Comparison of ENCODE assay signal across 8 cellular contexts in genomic region chr3:46089237-46090011, GRCh38.
A peak's percentile ranks its signal among the peaks of the same experiment; 100 is the strongest.
DNase-seq lines count a peak whose midpoint lies in the region; ATAC-seq and TF ChIP-seq lines count a peak whose summit lies in the region.

No MANE protein-coding gene starts in this region.

- H3K4me3 Mint-ChIP-seq in T-helper 1 cell treated with Interleukin-12 subunit alpha and Interleukin-12 subunit beta and Interleukin-4 antibody, amounts not matched to agents 30 μg/mL and 1 μg/mL, for 36 hours = no peak overlapping the region

- H3K27ac Mint-ChIP-seq in T-helper 1 cell treated with Interleukin-12 subunit alpha and Interleukin-12 subunit beta and Interleukin-4 antibody, amounts not matched to agents 30 μg/mL and 1 μg/mL, for 36 hours = peak overlapping the region; percentile 14

- TF ChIP-seq CTCF in smooth muscle cell (IDR thresholded peaks at IDR 0.05; ENCODE audit: borderline replicate concordance, insufficient read depth, poor library complexity, severe bottlenecking) = no peak

- H3K4me3 ChIP-seq in smooth muscle cell = no peak overlapping the region

- WGBS in smooth muscle cell (ENCODE audit: low lambda C conversion rate) = 90% methylated on average over 5 of the region's 5 CpGs

- peak; percentile 57 for ATAC-seq in GM18505 (IDR thresholded peaks at IDR 0.05; ENCODE audit: unreplicated experiment)
- ATAC-seq in HG02798 (IDR thresholded peaks at IDR 0.05; ENCODE audit: poor library complexity, unreplicated experiment) = peak; percentile 62

- peaks cover 49% of the 10 kb centered on the region for H3K4me1 Mint-ChIP-seq in T-helper 1 cell treated with Interleukin-12 subunit alpha and Interleukin-12 subunit beta and Interleukin-4 antibody, amounts not matched to agents 30 μg/mL and 1 μg/mL, for 36 hours (ENCODE audit: low read depth)

- no peaks in the 10 kb centered on the region for H3K9me3 Mint-ChIP-seq in T-helper 1 cell treated with Interleukin-12 subunit alpha and Interleukin-12 subunit beta and Interleukin-4 antibody, amounts not matched to agents 30 μg/mL and 1 μg/mL, for 36 hours

- H3K27me3 Mint-ChIP-seq in T-helper 1 cell treated with Interleukin-12 subunit alpha and Interleukin-12 subunit beta and Interleukin-4 antibody, amounts not matched to agents 30 μg/mL and 1 μg/mL, for 36 hours (ENCODE audit: low read depth) = peaks cover 5% of the 10 kb centered on the region

- H3K27me3 ChIP-seq in smooth muscle cell (ENCODE audit: low read depth) = no peaks in the 10 kb centered on the region

- peak in 39 of 42 donors; percentile 6 to 86 (median 53) for DNase-seq in head of caudate nucleus
- DNase-seq in smooth muscle cell (lab: John Stamatoyannopoulos, UW; ENCODE audit: unreplicated experiment) = no peak
- no peak for DNase-seq in middle frontal gyrus (ENCODE audit: extremely low spot score, low spot score)
- DNase-seq in DMS 273 (lab: John Stamatoyannopoulos, UW; ENCODE audit: unreplicated experiment) = no peak
- DNase-seq in LoVo (ENCODE audit: low spot score) = no peak

- intact Hi-C loops in head of caudate nucleus (cut with DNase I) = no loop called here

- H3K9me3 ChIP-seq in smooth muscle cell (replicated peaks; ENCODE audit: low read depth) = no peaks in the 10 kb centered on the region

- H3K27ac ChIP-seq in smooth muscle cell (ENCODE audit: low read depth) = peak overlapping the region; percentile 77

- no peaks in the 10 kb centered on the region for H3K36me3 ChIP-seq in smooth muscle cell (ENCODE audit: low read depth)

- peak overlapping the region; percentile 19 for H3K9ac ChIP-seq in smooth muscle cell (ENCODE audit: low read depth)

- no peaks in the 10 kb centered on the region for H4K20me1 ChIP-seq in smooth muscle cell (ENCODE audit: low read depth)

- no peak overlapping the region for H2AFZ ChIP-seq in smooth muscle cell (ENCODE audit: low read depth)

- no peak for TF ChIP-seq POLR2A in GM18505 (IDR thresholded peaks at IDR 0.05; ENCODE audit: borderline replicate concordance, extremely low read depth, insufficient read depth, insufficient read length)

- H3K4me1 ChIP-seq in smooth muscle cell (ENCODE audit: low read depth) = no peaks in the 10 kb centered on the region

- peaks cover 13% of the 10 kb centered on the region for H3K36me3 Mint-ChIP-seq in T-helper 1 cell treated with Interleukin-12 subunit alpha and Interleukin-12 subunit beta and Interleukin-4 antibody, amounts not matched to agents 30 μg/mL and 1 μg/mL, for 36 hours (ENCODE audit: low read depth)

- no peak overlapping the region for H3K4me2 ChIP-seq in smooth muscle cell

- H3K79me2 ChIP-seq in smooth muscle cell (ENCODE audit: low read depth) = no peaks in the 10 kb centered on the region

- H3F3A ChIP-seq in smooth muscle cell (ENCODE audit: low read depth) = no peaks in the 10 kb centered on the region

Comparison
In these comparisons a context has a peak if more than half of its experiments do, and no peak if none do; other contexts are left out.
1. DNase-seq: peak in head of caudate nucleus (39 of 42); none in smooth muscle cell (single experiment), middle frontal gyrus (single experiment), DMS 273 (single experiment) and LoVo (single experiment).